Comparison of ENCODE assay signal across 25 cellular contexts in the genomic region with DNA sequence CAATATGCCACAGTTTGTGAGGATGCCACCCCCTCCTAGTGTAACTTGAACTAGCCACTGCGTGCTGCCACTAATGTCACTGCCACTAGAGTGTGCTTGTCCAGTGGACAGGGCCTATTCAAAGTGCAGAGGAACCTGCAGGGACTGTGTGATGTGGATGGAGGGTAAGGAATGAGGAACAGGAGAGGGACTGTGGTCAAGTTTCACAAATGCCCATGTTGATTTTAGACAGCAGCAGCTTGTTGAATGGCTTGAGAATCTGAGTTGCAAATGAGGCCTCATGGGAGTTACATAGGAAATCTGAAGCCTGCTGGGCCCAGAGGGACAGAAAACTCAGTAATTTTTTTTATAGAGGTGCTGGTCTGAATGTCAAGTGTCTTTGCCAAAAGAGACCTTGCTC.
DNase-seq lines count a peak whose midpoint lies in the region; TF ChIP-seq lines count a peak whose summit lies in the region.
"Had no signal": no experiment of that assay in that cellular context is flagged by ENCODE, and none has a peak within 500 bp of the region (broad histone marks: within the 10 kb centered on the region; RNA-seq: fewer than 3 reads in every experiment).

No MANE protein-coding gene starts in this region.

- TF ChIP-seq CTCF in NB4 (IDR thresholded peaks at IDR 0.05; ENCODE audit: low read depth, low read length) (no peak), brain microvascular endothelial cell (IDR thresholded peaks at IDR 0.05; ENCODE audit: low read depth, low read length, missing control alignments) (no peak), osteoblast (IDR thresholded peaks at IDR 0.05; ENCODE audit: extremely low read depth, low read depth, low read length) (no peak)

- no peaks in the 10 kb centered on the region for H4K20me1 ChIP-seq in osteoblast (ENCODE audit: insufficient read depth, low read length)
- H4K20me1 ChIP-seq: BLaER1 had no signal

- H3K27ac ChIP-seq in brain microvascular endothelial cell (peak overlapping the region; percentile 91), osteoblast (ENCODE audit: low read depth, low read length) (peak overlapping the region; percentile 99)
- H3K27ac ChIP-seq: 22Rv1, BLaER1, breast epithelium, heart right ventricle had no signal

- no peak overlapping the region for H3K4me2 ChIP-seq in osteoblast (ENCODE audit: insufficient read depth, low read length)
- H3K4me2 ChIP-seq: BLaER1 had no signal

- H3K4me1 ChIP-seq in osteoblast (ENCODE audit: insufficient read depth, low read length): peaks cover 42% of the 10 kb centered on the region
- H3K4me1 ChIP-seq: breast epithelium, heart right ventricle had no signal

- H3K9me3 ChIP-seq in osteoblast (ENCODE audit: low read depth, low read length): no peaks in the 10 kb centered on the region
- H3K9me3 ChIP-seq: BLaER1, breast epithelium, heart right ventricle, MG63, mucosa of descending colon had no signal

- no peak overlapping the region for H3K4me3 ChIP-seq in NB4 (ENCODE audit: low read depth, low read length)
- H3K4me3 ChIP-seq in brain microvascular endothelial cell (ENCODE audit: low read depth, low read length): no peak overlapping the region
- no peak overlapping the region for H3K4me3 ChIP-seq in osteoblast (ENCODE audit: insufficient read depth, low read length)
- H3K4me3 ChIP-seq: BLaER1, breast epithelium, heart right ventricle, MG63, mucosa of descending colon had no signal

- H3K36me3 ChIP-seq in brain microvascular endothelial cell (replicated peaks) (no peaks in the 10 kb centered on the region), osteoblast (ENCODE audit: insufficient read depth, low read length) (no peaks in the 10 kb centered on the region)
- H3K36me3 ChIP-seq: BLaER1, breast epithelium, heart right ventricle, MG63 had no signal

- DNase-seq in DMS 273 (lab: John Stamatoyannopoulos, UW; ENCODE audit: unreplicated experiment) (peak; percentile 40), DMS 273 treated with DMSO at 0.1 percent for 48 hours (lab: John Stamatoyannopoulos, UW) (no peak), NB4 (ENCODE audit: low read depth) (peak; percentile 13), brain microvascular endothelial cell (no peak), osteoblast (ENCODE audit: insufficient read length, low spot score, missing footprints) (peak; percentile 4), NCI-H1930 (lab: John Stamatoyannopoulos, UW) (no peak), mucosa of gallbladder (ENCODE audit: low spot score) (no peak), NCI-H146 (lab: John Stamatoyannopoulos, UW) (no peak)
- DNase-seq: activated CD4-positive, alpha-beta T cell treated with anti-CD3 and anti-CD28 coated beads, Interleukin-2, amount 10 ng/mL, durations not matched to agents 7 days and 5 days; activated naive CD8-positive, alpha-beta T cell treated with anti-CD3 and anti-CD28 coated beads, Interleukin-2, amount 50 U/mL, for 24 hours; GDM1; heart right ventricle; HFFc6; immature natural killer cell; MG63; mucosa of descending colon; NCI-H187; NCI-H510A; nucleus accumbens; retina; stimulated activated CD4-positive, alpha-beta T cell treated with anti-CD3 and anti-CD28 coated beads, Interleukin-12 subunit alpha, Interleukin-12 subunit beta, amount 100 ng/mL, for 4 hours; T-helper 1 cell had no signal

- in situ Hi-C loops in brain microvascular endothelial cell (cut with HindIII; ENCODE audit: low pct_ligation_motif_present, low sequenced_read_pairs): no loop called here

- no peak overlapping the region for H2AFZ ChIP-seq in osteoblast (ENCODE audit: low read length)

- TF ChIP-seq POLR2A in NB4 (IDR thresholded peaks at IDR 0.05; ENCODE audit: extremely low read depth, insufficient read length): no peak

- H3K79me2 ChIP-seq in osteoblast (ENCODE audit: insufficient read depth, low read length): no peaks in the 10 kb centered on the region

- H3K27me3 ChIP-seq in brain microvascular endothelial cell (replicated peaks) (no peaks in the 10 kb centered on the region), osteoblast (ENCODE audit: insufficient read depth, low read length) (no peaks in the 10 kb centered on the region)
- H3K27me3 ChIP-seq: BLaER1, breast epithelium, heart right ventricle, MG63 had no signal

Comparison
In these comparisons a context has a peak if more than half of its experiments do, and no peak if none do; other contexts are left out.
1. DNase-seq: peak in DMS 273 (single experiment), NB4 (single experiment) and osteoblast (single experiment); none in DMS 273 treated with DMSO at 0.1 percent for 48 hours (single experiment), brain microvascular endothelial cell (single experiment), NCI-H1930 (0 of 2), mucosa of gallbladder (single experiment) and NCI-H146 (single experiment).